Comparison of ENCODE assay signal across 8 cellular contexts in the genomic region with DNA sequence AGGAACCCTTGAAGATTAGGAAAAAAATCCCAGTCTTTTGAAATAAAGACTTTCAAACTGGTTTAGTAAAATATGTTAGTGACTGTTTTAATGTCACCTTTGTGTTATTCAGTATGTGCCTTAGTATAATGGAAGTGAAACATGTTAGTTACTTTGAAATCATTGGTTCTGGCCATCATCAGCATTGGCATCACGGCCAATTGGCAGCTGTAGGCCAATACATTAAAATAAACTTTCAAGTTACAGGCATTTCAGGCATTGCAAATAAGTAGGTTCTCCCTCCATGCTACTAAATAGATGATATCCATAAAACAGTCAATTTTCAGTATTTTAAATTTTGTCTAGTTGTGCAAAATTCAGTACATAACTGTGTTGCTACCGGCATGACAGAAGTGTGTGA. TPM values are rescaled to one million over a fixed set of nuclear protein-coding genes. Genes with fewer than 3 reads are reported as not detected.
DNase-seq lines count a peak whose midpoint lies in the region; ATAC-seq and TF ChIP-seq lines count a peak whose summit lies in the region.

No MANE protein-coding gene starts in this region.

- H3K36me3 Mint-ChIP-seq in CD8-positive, alpha-beta T cell = peaks cover 19% of the 10 kb centered on the region

- ATAC-seq in CD8-positive, alpha-beta T cell = no peak
- no peak for ATAC-seq in HG02870 (IDR thresholded peaks at IDR 0.05; ENCODE audit: unreplicated experiment)
- ATAC-seq in HG03045 (IDR thresholded peaks at IDR 0.05; ENCODE audit: unreplicated experiment) = no peak
- ATAC-seq in HG03457 (IDR thresholded peaks at IDR 0.05; ENCODE audit: unreplicated experiment) = no peak

- H3K27me3 Mint-ChIP-seq in CD8-positive, alpha-beta T cell (ENCODE audit: low read depth) = no peaks in the 10 kb centered on the region

- peak overlapping the region; percentile 86 for H3K4me3 Mint-ChIP-seq in CD8-positive, alpha-beta T cell

- H3K27ac Mint-ChIP-seq in CD8-positive, alpha-beta T cell = peak overlapping the region; percentile 94

- H3K9me3 ChIP-seq in CD8-positive, alpha-beta T cell (ENCODE audit: low read length) = no peaks in the 10 kb centered on the region
- H3K9me3 ChIP-seq in OCI-LY7 (ENCODE audit: low read length) (no peaks in the 10 kb centered on the region), ectodermal cell (ENCODE audit: control insufficient read depth, low read length) (no peaks in the 10 kb centered on the region), neutrophil (no peaks in the 10 kb centered on the region)

- TF ChIP-seq CTCF in CD8-positive, alpha-beta T cell (IDR thresholded peaks at IDR 0.05) = no peak
- TF ChIP-seq CTCF in OCI-LY7 (conservative IDR thresholded peaks at IDR 0.05; ENCODE audit: low read length) (no peak), neutrophil (IDR thresholded peaks at IDR 0.05) (no peak)

- H3K4me1 ChIP-seq in CD8-positive, alpha-beta T cell (ENCODE audit: insufficient read depth, low read length) = peaks cover 32% of the 10 kb centered on the region
- H3K4me1 ChIP-seq in OCI-LY7 (ENCODE audit: insufficient read depth, low read length, poor library complexity, severe bottlenecking) (peaks cover 51% of the 10 kb centered on the region), ectodermal cell (ENCODE audit: control insufficient read depth, insufficient read depth, low read length) (peaks cover 16% of the 10 kb centered on the region), neutrophil (ENCODE audit: control insufficient read depth in 1 of 2, insufficient read depth in 1 of 2, low read depth in 1 of 2, low read length in 1 of 2) (peaks cover 68 to 73% of the 10 kb centered on the region in 2 experiments)

- H3K4me3 ChIP-seq in CD8-positive, alpha-beta T cell (ENCODE audit: low read depth, low read length) = peak overlapping the region; percentile 86
- H3K4me3 ChIP-seq in OCI-LY7 (ENCODE audit: low read depth, low read length, poor library complexity, severe bottlenecking) (peak overlapping the region; percentile 98), ectodermal cell (ENCODE audit: insufficient read depth, low read depth, low read length) (peak overlapping the region; percentile 83), neutrophil (ENCODE audit: low read depth in 1 of 2, low read length in 1 of 2) (peak overlapping the region; percentile 75 to 91)

- H3K9me3 Mint-ChIP-seq in CD8-positive, alpha-beta T cell = no peaks in the 10 kb centered on the region

- H3K36me3 ChIP-seq in CD8-positive, alpha-beta T cell (ENCODE audit: insufficient read depth, low read length) = no peaks in the 10 kb centered on the region
- peaks cover 53% of the 10 kb centered on the region for H3K36me3 ChIP-seq in OCI-LY7 (ENCODE audit: insufficient read depth, low read length)
- H3K36me3 ChIP-seq in ectodermal cell (ENCODE audit: control insufficient read depth, insufficient read depth, low read length) = no peaks in the 10 kb centered on the region
- no peaks in the 10 kb centered on the region for H3K36me3 ChIP-seq in neutrophil

- peaks cover 23% of the 10 kb centered on the region; the same call in 1 of the 2 replicates for H4K20me1 ChIP-seq in OCI-LY7 (ENCODE audit: insufficient read depth, low read length)

- H3K27me3 ChIP-seq in CD8-positive, alpha-beta T cell (ENCODE audit: insufficient read depth, low read length) = no peaks in the 10 kb centered on the region
- H3K27me3 ChIP-seq in ectodermal cell (ENCODE audit: control insufficient read depth, insufficient read depth, low read length, poor library complexity, severe bottlenecking) = no peaks in the 10 kb centered on the region
- H3K27me3 ChIP-seq in neutrophil = no peaks in the 10 kb centered on the region

- peaks cover 88% of the 10 kb centered on the region for H3K79me2 ChIP-seq in OCI-LY7 (ENCODE audit: insufficient read depth, low read depth, low read length)

- peaks cover 56% of the 10 kb centered on the region for H3K4me1 Mint-ChIP-seq in CD8-positive, alpha-beta T cell (ENCODE audit: low read depth)

- no peaks in the 10 kb centered on the region for H3K9me2 ChIP-seq in OCI-LY7 (ENCODE audit: insufficient read depth, low read length)

- peak overlapping the region; percentile 87 for H3K27ac ChIP-seq in CD8-positive, alpha-beta T cell (ENCODE audit: low read depth, low read length)
- H3K27ac ChIP-seq in OCI-LY7 (ENCODE audit: low read depth, low read length, poor library complexity, severe bottlenecking) (peak overlapping the region; percentile 48), ectodermal cell (ENCODE audit: insufficient read depth, low read depth, low read length, poor library complexity, severe bottlenecking) (no peak overlapping the region), neutrophil (peak overlapping the region; percentile 98)

- DNase-seq in CD8-positive, alpha-beta T cell = no peak
- DNase-seq in OCI-LY7 (ENCODE audit: low spot score) (peak; percentile 21), DMS79 (lab: John Stamatoyannopoulos, UW) (no peak)

- H3K4me2 ChIP-seq in OCI-LY7 (ENCODE audit: low read length) = peak overlapping the region; percentile 81

- intact Hi-C loops in CD8-positive, alpha-beta T cell (cut with DNase I, micrococcal nuclease) = loop anchor here in 1 of 2 experiments (5.0 kb wide), 1 partner anchor 753 kb away; no protein-coding TSS in a partner anchor
- intact Hi-C loops in OCI-LY7 (cut with micrococcal nuclease; ENCODE audit: unreplicated experiment) = loop anchor here (1.0 to 10.0 kb wide), 2 partner anchors 220 to 756 kb away; a partner anchor contains a TSS

- no TSS peak for BruUV-seq in OCI-LY7 (replicated peaks; lab: Mats Ljungman, UMichigan)

- CTCF ChIA-PET in CD8-positive, alpha-beta T cell (lab: Charles Lee) = interaction anchor here (0.8 kb wide), 1 partner anchor 160 kb away, joined by 4 read pairs; no protein-coding TSS in a partner anchor
- CTCF ChIA-PET in OCI-LY7 (lab: Charles Lee; ENCODE audit: unreplicated experiment) = no interaction called here

- H2AFZ ChIP-seq in OCI-LY7 (ENCODE audit: low read length) = no peak overlapping the region

- POLR2A ChIA-PET in CD8-positive, alpha-beta T cell (lab: Charles Lee) = interaction anchor here (1.1 to 1.7 kb wide), 3 partner anchors 17 to 160 kb away, joined by 3 to 6 read pairs (median 5); no protein-coding TSS in a partner anchor
- POLR2A ChIA-PET in OCI-LY7 (lab: Charles Lee) = no interaction called here

- WGBS in ectodermal cell, 2 experiments = 88 to 97% methylated on average over 2 of the region's 2 CpGs

RNA-seq across cellular contexts. Expression of a gene that starts 4.5 kb away (rescaled TPM):
- 10 to 100 TPM; 94.5 to 96.5 TPM for total RNA-seq in CD8-positive, alpha-beta T cell
- 24.4 and 38.0 TPM in 2 replicates for total RNA-seq in OCI-LY7 (2014; rRNA removed; shearing (Covaris generic))
- total RNA-seq in OCI-LY7 (2022) = 43.8 and 45.9 TPM in 2 replicates
- 35.0 TPM for polyA plus RNA-seq in ectodermal cell (2013, experiment 1 of 4)
- 39.0 TPM for polyA plus RNA-seq in ectodermal cell (2013, experiment 2 of 4)
- 27.3 TPM for polyA plus RNA-seq in ectodermal cell (2013, experiment 3 of 4)
- 29.7 TPM for polyA plus RNA-seq in ectodermal cell (2013, experiment 4 of 4)

RNA-seq across cellular contexts. Expression of a gene that starts 4.6 kb away (rescaled TPM):
- total RNA-seq in CD8-positive, alpha-beta T cell = 1 to 10 TPM; 4.9 to 5.1 TPM
- total RNA-seq in OCI-LY7 (2014; rRNA removed; shearing (Covaris generic)) = 1.9 and 6.1 TPM in 2 replicates
- 10.2 and 12.0 TPM in 2 replicates for total RNA-seq in OCI-LY7 (2022)
- polyA plus RNA-seq in ectodermal cell (2013, experiment 1 of 4) = 5.6 TPM
- 5.3 TPM for polyA plus RNA-seq in ectodermal cell (2013, experiment 2 of 4)
- 6.4 TPM for polyA plus RNA-seq in ectodermal cell (2013, experiment 3 of 4)
- 6.2 TPM for polyA plus RNA-seq in ectodermal cell (2013, experiment 4 of 4)
